In the genomic region with DNA sequence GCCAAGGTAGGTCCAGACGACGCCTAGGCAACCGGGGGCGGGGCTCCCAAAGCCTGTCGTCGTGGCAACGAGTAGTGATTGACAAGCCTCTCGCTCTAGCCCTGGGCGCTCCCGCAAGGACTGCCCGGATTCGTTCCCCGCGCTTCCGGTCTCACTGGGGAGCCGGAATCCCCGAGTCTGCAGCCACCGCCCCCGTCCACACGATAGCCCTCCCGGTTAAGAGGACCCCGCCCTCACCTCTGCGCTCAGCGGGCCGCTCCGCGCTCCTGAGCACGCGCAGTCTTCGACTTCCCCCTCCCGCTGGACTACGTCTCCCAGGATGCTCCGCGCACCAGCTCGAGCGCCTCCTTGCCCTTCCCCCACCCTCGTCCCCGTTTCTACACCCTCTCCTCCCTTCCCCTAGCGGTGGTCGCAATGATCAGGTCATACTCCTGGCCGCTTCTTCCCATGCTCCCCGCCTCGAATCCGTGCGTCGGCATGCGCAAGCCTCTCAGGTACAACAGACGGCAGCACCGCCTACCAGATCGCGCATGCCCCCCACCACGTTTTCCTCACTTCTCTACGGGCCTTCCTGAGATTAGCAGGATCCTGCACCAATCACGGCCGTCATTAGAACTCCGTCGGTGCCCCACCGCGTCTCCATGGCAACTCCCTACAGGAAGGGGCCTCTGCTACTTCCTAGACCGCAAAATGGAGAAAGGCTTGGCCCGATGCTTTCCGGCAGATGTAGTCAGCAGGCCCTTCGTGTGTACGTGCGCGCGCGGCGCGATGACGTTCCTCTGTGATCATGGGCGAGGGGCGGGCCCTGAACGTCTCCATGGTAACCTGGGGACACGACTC, we compare ENCODE assay signal across 1 cellular context.
TF ChIP-seq lines count a peak whose summit lies in the region.

A gene (minus strand): TSS at position 518 of the 840 bp plus-strand sequence. CDS start 1,946 bp downstream, outside the sequence.

TF ChIP-seq in HepG2, 621 proteins besides CTCF, POLR2A, EP300 and RAD21 (continued from another document and continues in another):
- TF ChIP-seq, protein P1, sequence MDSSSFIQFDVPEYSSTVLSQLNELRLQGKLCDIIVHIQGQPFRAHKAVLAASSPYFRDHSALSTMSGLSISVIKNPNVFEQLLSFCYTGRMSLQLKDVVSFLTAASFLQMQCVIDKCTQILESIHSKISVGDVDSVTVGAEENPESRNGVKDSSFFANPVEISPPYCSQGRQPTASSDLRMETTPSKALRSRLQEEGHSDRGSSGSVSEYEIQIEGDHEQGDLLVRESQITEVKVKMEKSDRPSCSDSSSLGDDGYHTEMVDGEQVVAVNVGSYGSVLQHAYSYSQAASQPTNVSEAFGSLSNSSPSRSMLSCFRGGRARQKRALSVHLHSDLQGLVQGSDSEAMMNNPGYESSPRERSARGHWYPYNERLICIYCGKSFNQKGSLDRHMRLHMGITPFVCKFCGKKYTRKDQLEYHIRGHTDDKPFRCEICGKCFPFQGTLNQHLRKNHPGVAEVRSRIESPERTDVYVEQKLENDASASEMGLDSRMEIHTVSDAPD (CRISPR knock-in tag; IDR thresholded peaks at IDR 0.05), result no peak
- TF ChIP-seq, protein P2, sequence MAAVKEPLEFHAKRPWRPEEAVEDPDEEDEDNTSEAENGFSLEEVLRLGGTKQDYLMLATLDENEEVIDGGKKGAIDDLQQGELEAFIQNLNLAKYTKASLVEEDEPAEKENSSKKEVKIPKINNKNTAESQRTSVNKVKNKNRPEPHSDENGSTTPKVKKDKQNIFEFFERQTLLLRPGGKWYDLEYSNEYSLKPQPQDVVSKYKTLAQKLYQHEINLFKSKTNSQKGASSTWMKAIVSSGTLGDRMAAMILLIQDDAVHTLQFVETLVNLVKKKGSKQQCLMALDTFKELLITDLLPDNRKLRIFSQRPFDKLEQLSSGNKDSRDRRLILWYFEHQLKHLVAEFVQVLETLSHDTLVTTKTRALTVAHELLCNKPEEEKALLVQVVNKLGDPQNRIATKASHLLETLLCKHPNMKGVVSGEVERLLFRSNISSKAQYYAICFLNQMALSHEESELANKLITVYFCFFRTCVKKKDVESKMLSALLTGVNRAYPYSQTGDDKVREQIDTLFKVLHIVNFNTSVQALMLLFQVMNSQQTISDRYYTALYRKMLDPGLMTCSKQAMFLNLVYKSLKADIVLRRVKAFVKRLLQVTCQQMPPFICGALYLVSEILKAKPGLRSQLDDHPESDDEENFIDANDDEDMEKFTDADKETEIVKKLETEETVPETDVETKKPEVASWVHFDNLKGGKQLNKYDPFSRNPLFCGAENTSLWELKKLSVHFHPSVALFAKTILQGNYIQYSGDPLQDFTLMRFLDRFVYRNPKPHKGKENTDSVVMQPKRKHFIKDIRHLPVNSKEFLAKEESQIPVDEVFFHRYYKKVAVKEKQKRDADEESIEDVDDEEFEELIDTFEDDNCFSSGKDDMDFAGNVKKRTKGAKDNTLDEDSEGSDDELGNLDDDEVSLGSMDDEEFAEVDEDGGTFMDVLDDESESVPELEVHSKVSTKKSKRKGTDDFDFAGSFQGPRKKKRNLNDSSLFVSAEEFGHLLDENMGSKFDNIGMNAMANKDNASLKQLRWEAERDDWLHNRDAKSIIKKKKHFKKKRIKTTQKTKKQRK (IDR thresholded peaks at IDR 0.05; ENCODE audit: low read length), result no peak
- TF ChIP-seq FOXP1 (IDR thresholded peaks at IDR 0.05) (no peak), FOXP1 (CRISPR knock-in tag; IDR thresholded peaks at IDR 0.05) (no peak), HIVEP1 (CRISPR knock-in tag; IDR thresholded peaks at IDR 0.05) (peak; percentile 64), SMAD1 (CRISPR knock-in tag; IDR thresholded peaks at IDR 0.05; ENCODE audit: borderline replicate concordance, low read depth) (peak; percentile 89; the same call in 1 of the 2 replicates), POLR2AphosphoS2 (IDR thresholded peaks at IDR 0.05; ENCODE audit: low read depth, low read length) (no peak), ZSCAN31 (CRISPR knock-in tag; IDR thresholded peaks at IDR 0.05; ENCODE audit: low read depth) (peak; percentile 72; the same call in 1 of the 2 replicates), KDM4B (CRISPR knock-in tag; IDR thresholded peaks at IDR 0.05) (peak; percentile 1), ZNF589 (CRISPR knock-in tag; conservative IDR thresholded peaks at IDR 0.05) (0 out of 2 replicates have a peak, but pooled peaks have one; percentile 72), NFE2L2 (IDR thresholded peaks at IDR 0.05; ENCODE audit: low read length) (no peak), HHEX (CRISPR knock-in tag; IDR thresholded peaks at IDR 0.05) (no peak), ZNF3 (CRISPR knock-in tag; IDR thresholded peaks at IDR 0.05) (no peak), RBAK (CRISPR knock-in tag; IDR thresholded peaks at IDR 0.05) (no peak), ZNF510 (CRISPR knock-in tag; IDR thresholded peaks at IDR 0.05; ENCODE audit: low read depth) (peak; percentile 92; the same call in 1 of the 2 replicates), ZNF570 (CRISPR knock-in tag; IDR thresholded peaks at IDR 0.05; ENCODE audit: borderline replicate concordance) (no peak), JUNB (CRISPR knock-in tag; IDR thresholded peaks at IDR 0.05; ENCODE audit: borderline replicate concordance) (no peak), ZNF143 (CRISPR knock-in tag; IDR thresholded peaks at IDR 0.05) (peak; percentile 90), RFX3 (CRISPR knock-in tag; IDR thresholded peaks at IDR 0.05) (peak; percentile 96), ARNTL (CRISPR knock-in tag; IDR thresholded peaks at IDR 0.05) (0 out of 2 replicates have a peak, but pooled peaks have one; percentile 57), ETV5 (CRISPR knock-in tag; IDR thresholded peaks at IDR 0.05; ENCODE audit: borderline replicate concordance) (peak; percentile 76), STAG1 (CRISPR knock-in tag; IDR thresholded peaks at IDR 0.05) (no peak), ADNP (CRISPR knock-in tag; IDR thresholded peaks at IDR 0.05) (no peak), HOXA3 (CRISPR knock-in tag; IDR thresholded peaks at IDR 0.05) (peak; percentile 99), ZNF674 (CRISPR knock-in tag; IDR thresholded peaks at IDR 0.05; ENCODE audit: low read depth) (peak; percentile 50; the same call in 1 of the 2 replicates), ATF7-NPFF (CRISPR knock-in tag; IDR thresholded peaks at IDR 0.05; ENCODE audit: low read depth) (peak; percentile 45; the same call in 1 of the 2 replicates), KAT7 (CRISPR knock-in tag; IDR thresholded peaks at IDR 0.05; ENCODE audit: borderline replicate concordance) (no peak), ZNF660 (CRISPR knock-in tag; IDR thresholded peaks at IDR 0.05; ENCODE audit: borderline replicate concordance, low read depth) (no peak), NR1H2 (CRISPR knock-in tag; IDR thresholded peaks at IDR 0.05; ENCODE audit: borderline replicate concordance, low read depth) (no peak), HDAC6 (IDR thresholded peaks at IDR 0.05; ENCODE audit: low read depth, low read length) (no peak)
- TF ChIP-seq, protein P3, sequence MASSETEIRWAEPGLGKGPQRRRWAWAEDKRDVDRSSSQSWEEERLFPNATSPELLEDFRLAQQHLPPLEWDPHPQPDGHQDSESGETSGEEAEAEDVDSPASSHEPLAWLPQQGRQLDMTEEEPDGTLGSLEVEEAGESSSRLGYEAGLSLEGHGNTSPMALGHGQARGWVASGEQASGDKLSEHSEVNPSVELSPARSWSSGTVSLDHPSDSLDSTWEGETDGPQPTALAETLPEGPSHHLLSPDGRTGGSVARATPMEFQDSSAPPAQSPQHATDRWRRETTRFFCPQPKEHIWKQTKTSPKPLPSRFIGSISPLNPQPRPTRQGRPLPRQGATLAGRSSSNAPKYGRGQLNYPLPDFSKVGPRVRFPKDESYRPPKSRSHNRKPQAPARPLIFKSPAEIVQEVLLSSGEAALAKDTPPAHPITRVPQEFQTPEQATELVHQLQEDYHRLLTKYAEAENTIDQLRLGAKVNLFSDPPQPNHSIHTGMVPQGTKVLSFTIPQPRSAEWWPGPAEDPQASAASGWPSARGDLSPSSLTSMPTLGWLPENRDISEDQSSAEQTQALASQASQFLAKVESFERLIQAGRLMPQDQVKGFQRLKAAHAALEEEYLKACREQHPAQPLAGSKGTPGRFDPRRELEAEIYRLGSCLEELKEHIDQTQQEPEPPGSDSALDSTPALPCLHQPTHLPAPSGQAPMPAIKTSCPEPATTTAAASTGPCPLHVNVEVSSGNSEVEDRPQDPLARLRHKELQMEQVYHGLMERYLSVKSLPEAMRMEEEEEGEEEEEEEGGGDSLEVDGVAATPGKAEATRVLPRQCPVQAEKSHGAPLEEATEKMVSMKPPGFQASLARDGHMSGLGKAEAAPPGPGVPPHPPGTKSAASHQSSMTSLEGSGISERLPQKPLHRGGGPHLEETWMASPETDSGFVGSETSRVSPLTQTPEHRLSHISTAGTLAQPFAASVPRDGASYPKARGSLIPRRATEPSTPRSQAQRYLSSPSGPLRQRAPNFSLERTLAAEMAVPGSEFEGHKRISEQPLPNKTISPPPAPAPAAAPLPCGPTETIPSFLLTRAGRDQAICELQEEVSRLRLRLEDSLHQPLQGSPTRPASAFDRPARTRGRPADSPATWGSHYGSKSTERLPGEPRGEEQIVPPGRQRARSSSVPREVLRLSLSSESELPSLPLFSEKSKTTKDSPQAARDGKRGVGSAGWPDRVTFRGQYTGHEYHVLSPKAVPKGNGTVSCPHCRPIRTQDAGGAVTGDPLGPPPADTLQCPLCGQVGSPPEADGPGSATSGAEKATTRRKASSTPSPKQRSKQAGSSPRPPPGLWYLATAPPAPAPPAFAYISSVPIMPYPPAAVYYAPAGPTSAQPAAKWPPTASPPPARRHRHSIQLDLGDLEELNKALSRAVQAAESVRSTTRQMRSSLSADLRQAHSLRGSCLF (CRISPR knock-in tag; IDR thresholded peaks at IDR 0.05; ENCODE audit: borderline replicate concordance), result no peak
- TF ChIP-seq, protein P4, sequence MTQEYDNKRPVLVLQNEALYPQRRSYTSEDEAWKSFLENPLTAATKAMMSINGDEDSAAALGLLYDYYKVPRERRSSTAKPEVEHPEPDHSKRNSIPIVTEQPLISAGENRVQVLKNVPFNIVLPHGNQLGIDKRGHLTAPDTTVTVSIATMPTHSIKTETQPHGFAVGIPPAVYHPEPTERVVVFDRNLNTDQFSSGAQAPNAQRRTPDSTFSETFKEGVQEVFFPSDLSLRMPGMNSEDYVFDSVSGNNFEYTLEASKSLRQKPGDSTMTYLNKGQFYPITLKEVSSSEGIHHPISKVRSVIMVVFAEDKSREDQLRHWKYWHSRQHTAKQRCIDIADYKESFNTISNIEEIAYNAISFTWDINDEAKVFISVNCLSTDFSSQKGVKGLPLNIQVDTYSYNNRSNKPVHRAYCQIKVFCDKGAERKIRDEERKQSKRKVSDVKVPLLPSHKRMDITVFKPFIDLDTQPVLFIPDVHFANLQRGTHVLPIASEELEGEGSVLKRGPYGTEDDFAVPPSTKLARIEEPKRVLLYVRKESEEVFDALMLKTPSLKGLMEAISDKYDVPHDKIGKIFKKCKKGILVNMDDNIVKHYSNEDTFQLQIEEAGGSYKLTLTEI (CRISPR knock-in tag; conservative IDR thresholded peaks at IDR 0.05), result no peak
- TF ChIP-seq, protein P5, sequence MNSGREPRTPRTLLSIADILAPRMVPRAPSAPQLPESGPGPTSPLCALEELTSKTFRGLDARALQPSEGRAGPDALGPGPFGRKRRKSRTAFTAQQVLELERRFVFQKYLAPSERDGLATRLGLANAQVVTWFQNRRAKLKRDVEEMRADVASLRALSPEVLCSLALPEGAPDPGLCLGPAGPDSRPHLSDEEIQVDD (CRISPR knock-in tag; IDR thresholded peaks at IDR 0.05; ENCODE audit: borderline replicate concordance), result 0 out of 2 replicates have a peak, but pooled peaks have one; percentile 75
- TF ChIP-seq, protein P6, sequence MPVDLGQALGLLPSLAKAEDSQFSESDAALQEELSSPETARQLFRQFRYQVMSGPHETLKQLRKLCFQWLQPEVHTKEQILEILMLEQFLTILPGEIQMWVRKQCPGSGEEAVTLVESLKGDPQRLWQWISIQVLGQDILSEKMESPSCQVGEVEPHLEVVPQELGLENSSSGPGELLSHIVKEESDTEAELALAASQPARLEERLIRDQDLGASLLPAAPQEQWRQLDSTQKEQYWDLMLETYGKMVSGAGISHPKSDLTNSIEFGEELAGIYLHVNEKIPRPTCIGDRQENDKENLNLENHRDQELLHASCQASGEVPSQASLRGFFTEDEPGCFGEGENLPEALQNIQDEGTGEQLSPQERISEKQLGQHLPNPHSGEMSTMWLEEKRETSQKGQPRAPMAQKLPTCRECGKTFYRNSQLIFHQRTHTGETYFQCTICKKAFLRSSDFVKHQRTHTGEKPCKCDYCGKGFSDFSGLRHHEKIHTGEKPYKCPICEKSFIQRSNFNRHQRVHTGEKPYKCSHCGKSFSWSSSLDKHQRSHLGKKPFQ (CRISPR knock-in tag; IDR thresholded peaks at IDR 0.05; ENCODE audit: insufficient replicate concordance), result peak; percentile 47
- TF ChIP-seq, protein P7, sequence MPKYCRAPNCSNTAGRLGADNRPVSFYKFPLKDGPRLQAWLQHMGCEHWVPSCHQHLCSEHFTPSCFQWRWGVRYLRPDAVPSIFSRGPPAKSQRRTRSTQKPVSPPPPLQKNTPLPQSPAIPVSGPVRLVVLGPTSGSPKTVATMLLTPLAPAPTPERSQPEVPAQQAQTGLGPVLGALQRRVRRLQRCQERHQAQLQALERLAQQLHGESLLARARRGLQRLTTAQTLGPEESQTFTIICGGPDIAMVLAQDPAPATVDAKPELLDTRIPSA (CRISPR knock-in tag; IDR thresholded peaks at IDR 0.05; ENCODE audit: borderline replicate concordance), result no peak
- TF ChIP-seq, protein P8, sequence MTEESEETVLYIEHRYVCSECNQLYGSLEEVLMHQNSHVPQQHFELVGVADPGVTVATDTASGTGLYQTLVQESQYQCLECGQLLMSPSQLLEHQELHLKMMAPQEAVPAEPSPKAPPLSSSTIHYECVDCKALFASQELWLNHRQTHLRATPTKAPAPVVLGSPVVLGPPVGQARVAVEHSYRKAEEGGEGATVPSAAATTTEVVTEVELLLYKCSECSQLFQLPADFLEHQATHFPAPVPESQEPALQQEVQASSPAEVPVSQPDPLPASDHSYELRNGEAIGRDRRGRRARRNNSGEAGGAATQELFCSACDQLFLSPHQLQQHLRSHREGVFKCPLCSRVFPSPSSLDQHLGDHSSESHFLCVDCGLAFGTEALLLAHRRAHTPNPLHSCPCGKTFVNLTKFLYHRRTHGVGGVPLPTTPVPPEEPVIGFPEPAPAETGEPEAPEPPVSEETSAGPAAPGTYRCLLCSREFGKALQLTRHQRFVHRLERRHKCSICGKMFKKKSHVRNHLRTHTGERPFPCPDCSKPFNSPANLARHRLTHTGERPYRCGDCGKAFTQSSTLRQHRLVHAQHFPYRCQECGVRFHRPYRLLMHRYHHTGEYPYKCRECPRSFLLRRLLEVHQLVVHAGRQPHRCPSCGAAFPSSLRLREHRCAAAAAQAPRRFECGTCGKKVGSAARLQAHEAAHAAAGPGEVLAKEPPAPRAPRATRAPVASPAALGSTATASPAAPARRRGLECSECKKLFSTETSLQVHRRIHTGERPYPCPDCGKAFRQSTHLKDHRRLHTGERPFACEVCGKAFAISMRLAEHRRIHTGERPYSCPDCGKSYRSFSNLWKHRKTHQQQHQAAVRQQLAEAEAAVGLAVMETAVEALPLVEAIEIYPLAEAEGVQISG (CRISPR knock-in tag; IDR thresholded peaks at IDR 0.05), result peak; percentile 64
- TF ChIP-seq, protein P9, sequence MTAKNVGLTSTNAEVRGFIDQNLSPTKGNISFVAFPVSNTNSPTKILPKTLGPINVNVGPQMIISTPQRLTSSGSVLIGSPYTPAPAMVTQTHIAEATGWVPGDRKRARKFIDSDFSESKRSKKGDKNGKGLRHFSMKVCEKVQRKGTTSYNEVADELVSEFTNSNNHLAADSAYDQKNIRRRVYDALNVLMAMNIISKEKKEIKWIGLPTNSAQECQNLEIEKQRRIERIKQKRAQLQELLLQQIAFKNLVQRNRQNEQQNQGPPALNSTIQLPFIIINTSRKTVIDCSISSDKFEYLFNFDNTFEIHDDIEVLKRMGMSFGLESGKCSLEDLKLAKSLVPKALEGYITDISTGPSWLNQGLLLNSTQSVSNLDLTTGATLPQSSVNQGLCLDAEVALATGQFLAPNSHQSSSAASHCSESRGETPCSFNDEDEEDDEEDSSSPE (CRISPR knock-in tag; IDR thresholded peaks at IDR 0.05), result peak; percentile 55; the same call in 1 of the 2 replicates
